In genomic region chr3:186653079-186653710, GRCh38 we compare ENCODE assay signal across 12 cellular contexts. TPM values are rescaled to one million over a fixed set of nuclear protein-coding genes. Genes with fewer than 3 reads are reported as not detected.
DNase-seq lines count a peak whose midpoint lies in the region; ATAC-seq lines count a peak whose summit lies in the region.
"Had no signal": no experiment of that assay in that cellular context is flagged by ENCODE, and none has a peak within 500 bp of the region (broad histone marks: within the 10 kb centered on the region; RNA-seq: fewer than 3 reads in every experiment).

No MANE protein-coding gene starts in this region.

- H3K27me3 ChIP-seq in BLaER1: no peaks in the 10 kb centered on the region
- no peaks in the 10 kb centered on the region for H3K27me3 ChIP-seq in Karpas-422 (ENCODE audit: low read length)
- H3K27me3 ChIP-seq: ascending aorta, esophagus squamous epithelium had no signal

- peak; percentile 94 for DNase-seq in Karpas-422
- DNase-seq in MV-4-11 (lab: John Stamatoyannopoulos, UW): no peak
- no peak for DNase-seq in NCI-H2029 (lab: John Stamatoyannopoulos, UW)
- DNase-seq in stimulated activated CD4-positive, alpha-beta T cell treated with anti-CD3 and anti-CD28 coated beads, Interleukin-15, amount 100 ng/mL, for 24 hours: no peak
- no peak for DNase-seq in mesenteric fat pad (ENCODE audit: low spot score)
- DNase-seq: activated CD8-positive, alpha-beta T cell treated with anti-CD3 and anti-CD28 coated beads for 36 hours; esophagus squamous epithelium; lower lobe of right lung had no signal

- H3K27ac ChIP-seq in BLaER1: no peak overlapping the region
- peak overlapping the region; percentile 88 for H3K27ac ChIP-seq in Karpas-422 (ENCODE audit: low read length)
- H3K27ac ChIP-seq: ascending aorta, esophagus squamous epithelium, lower lobe of right lung had no signal

- H3K9ac ChIP-seq in BLaER1 (no peak overlapping the region), Karpas-422 (ENCODE audit: low read length) (peak overlapping the region; percentile 50)

- H3K4me1 ChIP-seq in BLaER1 (peaks cover 23% of the 10 kb centered on the region), Karpas-422 (ENCODE audit: low read length) (peaks cover 25% of the 10 kb centered on the region)
- H3K4me1 ChIP-seq: ascending aorta, lower lobe of right lung had no signal

- no peaks in the 10 kb centered on the region for H3K9me2 ChIP-seq in Karpas-422 (replicated peaks; ENCODE audit: insufficient read depth, low read length)

- H3K79me2 ChIP-seq in Karpas-422 (ENCODE audit: low read length): no peaks in the 10 kb centered on the region

- H3K36me3 ChIP-seq in BLaER1 (no peaks in the 10 kb centered on the region), Karpas-422 (ENCODE audit: insufficient read depth, low read length) (no peaks in the 10 kb centered on the region)
- H3K36me3 ChIP-seq: ascending aorta, esophagus squamous epithelium, lower lobe of right lung had no signal

- H3K9me3 ChIP-seq in BLaER1 (no peaks in the 10 kb centered on the region), Karpas-422 (ENCODE audit: low read length) (no peaks in the 10 kb centered on the region)
- H3K9me3 ChIP-seq: ascending aorta, esophagus squamous epithelium, lower lobe of right lung had no signal

- peak; percentile 97 for ATAC-seq in GM19351 (IDR thresholded peaks at IDR 0.05; ENCODE audit: unreplicated experiment)
- peak; percentile 94 for ATAC-seq in HG02884 (IDR thresholded peaks at IDR 0.05; ENCODE audit: unreplicated experiment)
- ATAC-seq: activated CD8-positive, alpha-beta T cell treated with anti-CD3 and anti-CD28 coated beads for 36 hours had no signal

- H3K4me2 ChIP-seq in BLaER1 (peak overlapping the region; percentile 68), Karpas-422 (ENCODE audit: low read depth, low read length, poor library complexity, severe bottlenecking) (peak overlapping the region; percentile 53)

- H3K4me3 ChIP-seq in BLaER1 (no peak overlapping the region), Karpas-422 (ENCODE audit: low read length) (peak overlapping the region; percentile 36)
- H3K4me3 ChIP-seq: ascending aorta, esophagus squamous epithelium, lower lobe of right lung had no signal

- H4K20me1 ChIP-seq in BLaER1: no peaks in the 10 kb centered on the region
- no peaks in the 10 kb centered on the region for H4K20me1 ChIP-seq in Karpas-422 (ENCODE audit: insufficient read depth, low read depth, low read length)

- H2AFZ ChIP-seq in Karpas-422 (ENCODE audit: low read length): peak overlapping the region; percentile 71

RNA-seq across cellular contexts. Expression of gene HRG, which starts 12.6 kb away (rescaled TPM):
- not detected in 2 replicates for total RNA-seq in Karpas-422 (2014; rRNA removed; shearing (Covaris generic); ENCODE audit: low replicate concordance)
- not detected for total RNA-seq in mesenteric fat pad
- total RNA-seq: activated CD8-positive, alpha-beta T cell treated with anti-CD3 and anti-CD28 coated beads for 36 hours; esophagus squamous epithelium; lower lobe of right lung had no signal

RNA-seq across cellular contexts. Expression of gene FETUB, which starts 13.0 kb away (rescaled TPM):
- not detected in 2 replicates for total RNA-seq in Karpas-422 (2014; rRNA removed; shearing (Covaris generic); ENCODE audit: low replicate concordance)
- total RNA-seq in mesenteric fat pad: not detected
- total RNA-seq: activated CD8-positive, alpha-beta T cell treated with anti-CD3 and anti-CD28 coated beads for 36 hours; ascending aorta; lower lobe of right lung had no signal

RNA-seq across cellular contexts. Expression of gene AHSG, which starts 40.3 kb away (rescaled TPM):
- total RNA-seq in Karpas-422 (2014; rRNA removed; shearing (Covaris generic); ENCODE audit: low replicate concordance): not detected in 2 replicates
- total RNA-seq in mesenteric fat pad: not detected
- total RNA-seq: activated CD8-positive, alpha-beta T cell treated with anti-CD3 and anti-CD28 coated beads for 36 hours; esophagus squamous epithelium; lower lobe of right lung had no signal
